Comparison of ENCODE assay signal across 8 cellular contexts in genomic region chr9:20037699-20038098, GRCh38.
"Had no signal": no experiment of that assay in that cellular context is flagged by ENCODE, and none has a peak within 500 bp of the region (broad histone marks: within the 10 kb centered on the region; RNA-seq: fewer than 3 reads in every experiment).

No MANE protein-coding gene starts in this region.

- H3K4me3 ChIP-seq: GM12878 had no signal

- ATAC-seq: GM12878 had no signal

- FAIRE-seq: G401.6, GM12878, GM12891, GM12892, GM18507, GM19239 had no signal

- DNase-seq: GDM1, GF-D8 had no signal
